ENCODE assay signal across 17 cellular contexts in genomic region chr6:139863356-139863755, GRCh38.
"Had no signal": no experiment of that assay in that cellular context is flagged by ENCODE, and none has a peak within 500 bp of the region (broad histone marks: within the 10 kb centered on the region; RNA-seq: fewer than 3 reads in every experiment).

No MANE protein-coding gene starts in this region.

- H3K9me3 ChIP-seq: psoas muscle, right lobe of liver, transverse colon had no signal

- H3K27me3 Mint-ChIP-seq: activated CD4-positive, alpha-beta T cell treated with anti-CD3 and anti-CD28 coated beads for 36 hours; T-cell had no signal

- ATAC-seq: activated CD8-positive, alpha-beta T cell treated with anti-CD3 and anti-CD28 coated beads for 36 hours; left lobe of liver; natural killer cell treated with Interleukin-12 subunit alpha and Interleukin-12 subunit beta and Interleukin-15 and Interleukin-18, amount 100 ng/mL, for 72 hours; psoas muscle; right lobe of liver; T-cell had no signal

- H3K27ac ChIP-seq: brain microvascular endothelial cell, psoas muscle, right lobe of liver, transverse colon, VCaP had no signal

- H3K4me1 Mint-ChIP-seq: stimulated activated effector memory CD8-positive, alpha-beta T cell treated with anti-CD3 and anti-CD28 coated beads, Interleukin-12 subunit alpha, Interleukin-12 subunit beta, amount 100 ng/mL, for 72 hours; T-cell had no signal

- H3K27ac Mint-ChIP-seq: activated CD4-positive, alpha-beta T cell treated with anti-CD3 and anti-CD28 coated beads for 36 hours; activated CD8-positive, alpha-beta T cell treated with anti-CD3 and anti-CD28 coated beads for 36 hours; natural killer cell treated with Interleukin-12 subunit alpha and Interleukin-12 subunit beta and Interleukin-15 and Interleukin-18, amount 100 ng/mL, for 72 hours; stimulated activated effector memory CD8-positive, alpha-beta T cell treated with anti-CD3 and anti-CD28 coated beads, Interleukin-12 subunit alpha, Interleukin-12 subunit beta, amount 100 ng/mL, for 72 hours; T-cell had no signal

- H3K4me3 Mint-ChIP-seq: activated CD4-positive, alpha-beta T cell treated with anti-CD3 and anti-CD28 coated beads for 36 hours; activated CD8-positive, alpha-beta T cell treated with anti-CD3 and anti-CD28 coated beads for 36 hours; natural killer cell treated with Interleukin-12 subunit alpha and Interleukin-12 subunit beta and Interleukin-15 and Interleukin-18, amount 100 ng/mL, for 72 hours; stimulated activated effector memory CD8-positive, alpha-beta T cell treated with anti-CD3 and anti-CD28 coated beads, Interleukin-12 subunit alpha, Interleukin-12 subunit beta, amount 100 ng/mL, for 72 hours; T-cell had no signal

- H3K27me3 ChIP-seq: brain microvascular endothelial cell, right lobe of liver, transverse colon had no signal

- DNase-seq: activated CD4-positive, alpha-beta T cell treated with anti-CD3 and anti-CD28 coated beads for 36 hours; activated CD8-positive, alpha-beta memory T cell treated with anti-CD3 and anti-CD28 coated beads, Interleukin-2, amount 50 U/mL, for 48 hours; activated CD8-positive, alpha-beta T cell treated with anti-CD3 and anti-CD28 coated beads for 36 hours; activated naive CD4-positive, alpha-beta T cell treated with anti-CD3 and anti-CD28 coated beads, Interleukin-2, amount 50 U/mL, for 16 hours; brain microvascular endothelial cell; cerebellar nuclear complex; glutamatergic neuron; islet precursor cell; nucleus accumbens; psoas muscle; right lobe of liver; T-cell; transverse colon had no signal

- H3K9me3 Mint-ChIP-seq: activated CD8-positive, alpha-beta T cell treated with anti-CD3 and anti-CD28 coated beads for 36 hours; natural killer cell treated with Interleukin-12 subunit alpha and Interleukin-12 subunit beta and Interleukin-15 and Interleukin-18, amount 100 ng/mL, for 72 hours; stimulated activated effector memory CD8-positive, alpha-beta T cell treated with anti-CD3 and anti-CD28 coated beads, Interleukin-12 subunit alpha, Interleukin-12 subunit beta, amount 100 ng/mL, for 72 hours; T-cell had no signal

- H3K36me3 Mint-ChIP-seq: natural killer cell treated with Interleukin-12 subunit alpha and Interleukin-12 subunit beta and Interleukin-15 and Interleukin-18, amount 100 ng/mL, for 72 hours; stimulated activated effector memory CD8-positive, alpha-beta T cell treated with anti-CD3 and anti-CD28 coated beads, Interleukin-12 subunit alpha, Interleukin-12 subunit beta, amount 100 ng/mL, for 72 hours; T-cell had no signal

- H3K4me3 ChIP-seq: psoas muscle, right lobe of liver, transverse colon had no signal
